Comparison of ENCODE assay signal across 11 cellular contexts in the genomic region with DNA sequence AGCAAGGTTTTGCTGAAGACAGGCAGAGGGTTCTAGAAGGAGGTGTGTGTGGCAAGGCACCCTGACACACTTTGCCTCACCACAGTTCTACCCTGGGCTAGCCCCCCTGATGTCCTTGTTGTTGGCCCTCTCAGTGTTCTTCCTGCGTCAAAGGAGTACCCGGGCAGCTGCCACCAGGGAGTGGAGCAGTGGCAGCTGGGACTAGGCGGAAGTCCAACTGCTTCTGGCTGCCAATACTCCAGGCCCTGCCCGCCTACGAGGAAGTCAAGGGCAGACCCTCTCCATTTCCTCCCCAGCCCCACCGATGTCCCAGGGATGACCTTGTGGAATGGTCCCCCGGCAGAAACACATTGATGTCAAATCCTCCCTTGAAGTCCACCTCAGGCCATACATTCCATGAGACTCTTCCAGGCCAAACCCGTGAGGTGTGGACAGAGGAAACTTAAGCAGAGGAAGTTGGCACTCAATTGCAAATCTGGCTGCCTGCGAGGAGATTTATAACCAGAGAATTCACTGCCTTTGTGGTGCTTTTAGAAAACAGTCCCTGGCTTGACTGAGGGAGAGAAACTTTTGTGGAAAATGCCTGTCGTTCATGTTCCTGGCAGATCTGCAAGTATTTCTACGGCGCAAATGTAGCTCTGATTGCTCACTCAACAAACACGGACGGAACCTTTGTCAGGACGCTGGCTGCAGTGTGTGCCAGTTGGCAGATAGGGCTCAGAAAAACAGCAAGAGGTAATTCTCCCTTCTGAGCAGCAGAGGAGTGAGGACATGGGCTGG.
A peak's percentile ranks its signal among the peaks of the same experiment; 100 is the strongest.
DNase-seq lines count a peak whose midpoint lies in the region; ATAC-seq and TF ChIP-seq lines count a peak whose summit lies in the region.
"Had no signal": no experiment of that assay in that cellular context is flagged by ENCODE, and none has a peak within 500 bp of the region (broad histone marks: within the 10 kb centered on the region; RNA-seq: fewer than 3 reads in every experiment).

No MANE protein-coding gene starts in this region.

- intact Hi-C loops in dendritic cell treated with granulocyte-macrophage colony-stimulating factor and Interleukin-4, amounts not matched to agents 40 ng/mL and 50 ng/mL, for 4 days (cut with micrococcal nuclease): no loop called here
- intact Hi-C loops in gastrocnemius medialis (cut with DNase I; ENCODE audit: low total_unique reads): loop anchor here (2.0 to 10.0 kb wide), 2 partner anchors 32 to 82 kb away; no protein-coding TSS in a partner anchor
- intact Hi-C loops in activated CD8-positive, alpha-beta T cell treated with anti-CD3 and anti-CD28 coated beads for 36 hours (cut with micrococcal nuclease): no loop called here

- peak; percentile 20 to 41 for TF ChIP-seq POLR2A in gastrocnemius medialis (IDR thresholded peaks at IDR 0.05)

- H3K9ac ChIP-seq in neural progenitor cell: no peak overlapping the region
- H3K9ac ChIP-seq: SK-N-SH had no signal

- H3K27ac ChIP-seq in gastrocnemius medialis (peak overlapping the region; percentile 90 to 95 (median 92)), neural progenitor cell (no peak overlapping the region)

- no peak overlapping the region for H2AFZ ChIP-seq in neural progenitor cell (replicated peaks)

- H4K20me1 ChIP-seq in neural progenitor cell (ENCODE audit: low read depth): peaks cover 13% of the 10 kb centered on the region

- no peaks in the 10 kb centered on the region for H3K27me3 ChIP-seq in gastrocnemius medialis
- H3K27me3 ChIP-seq in neural progenitor cell: peaks cover 91% of the 10 kb centered on the region

- TF ChIP-seq CTCF in gastrocnemius medialis (IDR thresholded peaks at IDR 0.05 in 4 of 5, conservative IDR thresholded peaks at IDR 0.05 in 1 of 5) (peak in 1 of 5 experiments; percentile 12), neural progenitor cell (IDR thresholded peaks at IDR 0.05) (no peak)
- TF ChIP-seq CTCF in activated CD8-positive, alpha-beta T cell treated with anti-CD3 and anti-CD28 coated beads for 36 hours (IDR thresholded peaks at IDR 0.05): no peak

- H3K36me3 Mint-ChIP-seq in dendritic cell treated with granulocyte-macrophage colony-stimulating factor and Interleukin-4, amounts not matched to agents 40 ng/mL and 50 ng/mL, for 4 days (ENCODE audit: low read depth): no peaks in the 10 kb centered on the region
- no peaks in the 10 kb centered on the region for H3K36me3 Mint-ChIP-seq in neural progenitor cell
- H3K36me3 Mint-ChIP-seq in activated CD8-positive, alpha-beta T cell treated with anti-CD3 and anti-CD28 coated beads for 36 hours (ENCODE audit: low read depth): no peaks in the 10 kb centered on the region
- H3K36me3 Mint-ChIP-seq: memory B cell had no signal

- DNase-seq in GM03348 (ENCODE audit: low spot score): peak; percentile 25
- peak; percentile 31 for DNase-seq in left kidney (ENCODE audit: low read depth, low spot score)
- peak; percentile 75 to 94 for DNase-seq in gastrocnemius medialis
- DNase-seq in neural progenitor cell (ENCODE audit: low spot score): no peak
- DNase-seq in activated CD8-positive, alpha-beta T cell treated with anti-CD3 and anti-CD28 coated beads for 36 hours: no peak
- DNase-seq: COR-L47, SK-N-SH had no signal

- H3K4me2 ChIP-seq in neural progenitor cell: no peak overlapping the region
- H3K4me2 ChIP-seq: SK-N-SH had no signal

- H3K4me3 ChIP-seq in gastrocnemius medialis: peak overlapping the region; percentile 33 to 40 (median 38)
- no peak overlapping the region for H3K4me3 ChIP-seq in neural progenitor cell

- H3K27ac Mint-ChIP-seq in dendritic cell treated with granulocyte-macrophage colony-stimulating factor and Interleukin-4, amounts not matched to agents 40 ng/mL and 50 ng/mL, for 4 days: peak overlapping the region; percentile 70
- no peak overlapping the region for H3K27ac Mint-ChIP-seq in neural progenitor cell
- H3K27ac Mint-ChIP-seq in activated CD8-positive, alpha-beta T cell treated with anti-CD3 and anti-CD28 coated beads for 36 hours: no peak overlapping the region
- H3K27ac Mint-ChIP-seq: memory B cell had no signal

- H3K79me2 ChIP-seq in neural progenitor cell (ENCODE audit: low read depth): no peaks in the 10 kb centered on the region

- in situ Hi-C loops in gastrocnemius medialis (cut with MboI; ENCODE audit: low sequenced_read_pairs in 4 of 4): loop anchor here in 1 of 4 donors (25.0 kb wide), 1 partner anchor 440 kb away; no protein-coding TSS in a partner anchor

- peaks cover 29% of the 10 kb centered on the region for H3F3A ChIP-seq in neural progenitor cell (ENCODE audit: low read depth)

- no peak overlapping the region for H3K4me3 Mint-ChIP-seq in dendritic cell treated with granulocyte-macrophage colony-stimulating factor and Interleukin-4, amounts not matched to agents 40 ng/mL and 50 ng/mL, for 4 days
- H3K4me3 Mint-ChIP-seq in neural progenitor cell: no peak overlapping the region
- H3K4me3 Mint-ChIP-seq in activated CD8-positive, alpha-beta T cell treated with anti-CD3 and anti-CD28 coated beads for 36 hours: no peak overlapping the region
- H3K4me3 Mint-ChIP-seq: memory B cell had no signal

- H3K36me3 ChIP-seq in gastrocnemius medialis (no peaks in the 10 kb centered on the region), neural progenitor cell (no peaks in the 10 kb centered on the region)

- H3K4me1 ChIP-seq in gastrocnemius medialis (peaks cover 61 to 62% of the 10 kb centered on the region in 2 donors), neural progenitor cell (peaks cover 23% of the 10 kb centered on the region)

- H3K27me3 Mint-ChIP-seq in dendritic cell treated with granulocyte-macrophage colony-stimulating factor and Interleukin-4, amounts not matched to agents 40 ng/mL and 50 ng/mL, for 4 days: no peaks in the 10 kb centered on the region
- H3K27me3 Mint-ChIP-seq in neural progenitor cell (ENCODE audit: insufficient read depth, low read depth): no peaks in the 10 kb centered on the region
- peaks cover 7% of the 10 kb centered on the region for H3K27me3 Mint-ChIP-seq in activated CD8-positive, alpha-beta T cell treated with anti-CD3 and anti-CD28 coated beads for 36 hours

- peaks cover 27% of the 10 kb centered on the region for H3K4me1 Mint-ChIP-seq in dendritic cell treated with granulocyte-macrophage colony-stimulating factor and Interleukin-4, amounts not matched to agents 40 ng/mL and 50 ng/mL, for 4 days (ENCODE audit: low read depth)
- peaks cover 22% of the 10 kb centered on the region for H3K4me1 Mint-ChIP-seq in neural progenitor cell
- H3K4me1 Mint-ChIP-seq in activated CD8-positive, alpha-beta T cell treated with anti-CD3 and anti-CD28 coated beads for 36 hours (ENCODE audit: low read depth): peaks cover 16% of the 10 kb centered on the region
- H3K4me1 Mint-ChIP-seq: memory B cell had no signal

- ATAC-seq in gastrocnemius medialis (peak; percentile 91 to 93), GM21528 (IDR thresholded peaks at IDR 0.05; ENCODE audit: low FRiP score, unreplicated experiment) (no peak), GM19452 (IDR thresholded peaks at IDR 0.05; ENCODE audit: unreplicated experiment) (no peak)
- ATAC-seq in activated CD8-positive, alpha-beta T cell treated with anti-CD3 and anti-CD28 coated beads for 36 hours: no peak

- POLR2A ChIA-PET in activated CD8-positive, alpha-beta T cell treated with anti-CD3 and anti-CD28 coated beads for 36 hours (lab: Charles Lee): no interaction called here

- H3K9me3 Mint-ChIP-seq in dendritic cell treated with granulocyte-macrophage colony-stimulating factor and Interleukin-4, amounts not matched to agents 40 ng/mL and 50 ng/mL, for 4 days: no peaks in the 10 kb centered on the region
- no peaks in the 10 kb centered on the region for H3K9me3 Mint-ChIP-seq in neural progenitor cell
- H3K9me3 Mint-ChIP-seq in activated CD8-positive, alpha-beta T cell treated with anti-CD3 and anti-CD28 coated beads for 36 hours: no peaks in the 10 kb centered on the region
- H3K9me3 Mint-ChIP-seq: memory B cell had no signal

- H3K9me3 ChIP-seq in gastrocnemius medialis (no peaks in the 10 kb centered on the region), neural progenitor cell (ENCODE audit: low read depth) (no peaks in the 10 kb centered on the region)
- H3K9me3 ChIP-seq: SK-N-SH had no signal

- CTCF ChIA-PET in activated CD8-positive, alpha-beta T cell treated with anti-CD3 and anti-CD28 coated beads for 36 hours (lab: Charles Lee): interaction anchor here (1.4 kb wide), 1 partner anchor 112 kb away, joined by 3 read pairs; no protein-coding TSS in a partner anchor

Comparison
In these comparisons a context has a peak if more than half of its experiments do, and no peak if none do; other contexts are left out.
1. DNase-seq: peak in GM03348 (single experiment), left kidney (single experiment) and gastrocnemius medialis (2 of 2); none in neural progenitor cell (single experiment) and activated CD8-positive, alpha-beta T cell treated with anti-CD3 and anti-CD28 coated beads for 36 hours (single experiment).
2. ATAC-seq: peak in gastrocnemius medialis (2 of 2); none in GM21528 (single experiment), GM19452 (single experiment) and activated CD8-positive, alpha-beta T cell treated with anti-CD3 and anti-CD28 coated beads for 36 hours (single experiment).